In genomic region chr3:38538773-38539353, GRCh38 we compare ENCODE assay signal across 16 cellular contexts.
"Had no signal": no experiment of that assay in that cellular context is flagged by ENCODE, and none has a peak within 500 bp of the region (broad histone marks: within the 10 kb centered on the region; RNA-seq: fewer than 3 reads in every experiment).

No MANE protein-coding gene starts in this region.

- DNase-seq: activated CD4-positive, alpha-beta T cell treated with anti-CD3 and anti-CD28 coated beads, Interleukin-2, amount 50 U/mL, for 1 hour; activated CD4-positive, CD25-positive, alpha-beta regulatory T cell; activated naive CD4-positive, alpha-beta T cell treated with anti-CD3 and anti-CD28 coated beads, Interleukin-2, amount 10 ng/mL, durations not matched to agents 7 days and 5 days; activated T-cell treated with anti-CD3 and anti-CD28 coated beads, Interleukin-2, amount 50 U/mL, for 48 hours; amniotic stem cell; cerebellar nuclear complex; endodermal cell; erythroblast; hippocampal formation; kidney glomerular epithelial cell; mammary epithelial cell; sigmoid colon; stimulated activated CD4-positive, alpha-beta T cell treated with anti-CD3 and anti-CD28 coated beads, Interleukin-4, amount 100 ng/mL, for 24 hours; T-helper 2 cell had no signal

- H3K27ac ChIP-seq: prostate gland, sigmoid colon, vagina had no signal

- H3K4me1 ChIP-seq: prostate gland, sigmoid colon had no signal

- H3K9me3 ChIP-seq: prostate gland, sigmoid colon, vagina had no signal

- H3K27me3 ChIP-seq: sigmoid colon, vagina had no signal

- H3K36me3 ChIP-seq: prostate gland, vagina had no signal

- H3K4me3 ChIP-seq: prostate gland, sigmoid colon, vagina had no signal
